1 cellular context compared by ENCODE assay signal in the genomic region with DNA sequence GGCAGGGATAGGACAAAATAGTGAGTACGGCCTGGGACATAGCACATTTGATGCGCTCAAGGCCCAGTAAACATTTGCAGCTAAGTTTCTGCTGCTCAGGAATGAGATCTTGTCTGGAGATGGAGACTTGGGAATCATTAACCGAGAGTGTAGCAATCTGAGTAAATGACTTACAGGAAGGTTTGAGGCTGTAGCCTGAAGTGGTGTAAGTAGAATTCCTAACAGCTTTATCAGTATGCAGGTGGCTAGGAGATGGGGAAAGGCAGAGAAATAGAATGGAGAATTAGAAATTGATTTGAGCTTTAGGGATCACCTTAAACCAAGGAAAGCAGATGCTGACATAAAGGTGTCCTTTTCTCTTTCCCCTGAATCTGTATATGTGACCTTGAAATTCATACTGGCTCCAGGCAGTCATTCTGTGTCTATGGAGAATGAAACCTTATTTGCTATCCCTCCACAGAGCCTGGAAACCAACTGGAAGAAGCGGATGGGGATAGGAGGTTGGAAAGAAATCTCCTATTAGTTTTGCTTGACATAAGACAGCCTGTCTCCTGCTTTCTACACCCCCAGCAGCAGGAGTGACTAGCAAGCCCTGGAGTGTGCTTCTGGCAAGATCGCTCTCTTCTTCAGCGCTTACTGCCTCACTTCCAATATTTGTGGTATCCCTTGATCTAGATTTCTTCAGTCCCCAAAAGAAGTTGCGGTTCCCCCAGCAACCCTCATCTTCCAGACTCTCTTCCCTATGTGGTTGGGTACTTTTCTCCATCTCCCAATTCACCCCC.
TF ChIP-seq lines count a peak whose summit lies in the region.

No MANE protein-coding gene starts in this region.

TF ChIP-seq in A549, 52 proteins besides CTCF, POLR2A, EP300 and RAD21 (continued from another document):
- TF ChIP-seq, protein P1, sequence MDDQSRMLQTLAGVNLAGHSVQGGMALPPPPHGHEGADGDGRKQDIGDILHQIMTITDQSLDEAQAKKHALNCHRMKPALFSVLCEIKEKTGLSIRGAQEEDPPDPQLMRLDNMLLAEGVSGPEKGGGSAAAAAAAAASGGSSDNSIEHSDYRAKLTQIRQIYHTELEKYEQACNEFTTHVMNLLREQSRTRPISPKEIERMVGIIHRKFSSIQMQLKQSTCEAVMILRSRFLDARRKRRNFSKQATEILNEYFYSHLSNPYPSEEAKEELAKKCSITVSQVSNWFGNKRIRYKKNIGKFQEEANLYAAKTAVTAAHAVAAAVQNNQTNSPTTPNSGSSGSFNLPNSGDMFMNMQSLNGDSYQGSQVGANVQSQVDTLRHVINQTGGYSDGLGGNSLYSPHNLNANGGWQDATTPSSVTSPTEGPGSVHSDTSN (IDR thresholded peaks at IDR 0.05): peak; percentile 69; the same call in 1 of the 2 replicates
- TF ChIP-seq MAZ (IDR thresholded peaks at IDR 0.05; ENCODE audit: borderline replicate concordance, low read depth, low read length): no peak
- no peak for TF ChIP-seq CHD4 (IDR thresholded peaks at IDR 0.05; ENCODE audit: borderline replicate concordance)
- TF ChIP-seq ZC3H11A (IDR thresholded peaks at IDR 0.05): no peak
- TF ChIP-seq CEBPB (IDR thresholded peaks at IDR 0.05): peak; percentile 94 to 99
- peak; percentile 31; the same call in 1 of the 2 replicates for TF ChIP-seq FOSL2 (IDR thresholded peaks at IDR 0.05)
- peak; percentile 80 for TF ChIP-seq FOSL2 (CRISPR knock-in tag; IDR thresholded peaks at IDR 0.05)
- TF ChIP-seq JUNB (IDR thresholded peaks at IDR 0.05): peak; percentile 79
- no peak for TF ChIP-seq FOXS1 (CRISPR knock-in tag; IDR thresholded peaks at IDR 0.05)
- TF ChIP-seq, protein P2, sequence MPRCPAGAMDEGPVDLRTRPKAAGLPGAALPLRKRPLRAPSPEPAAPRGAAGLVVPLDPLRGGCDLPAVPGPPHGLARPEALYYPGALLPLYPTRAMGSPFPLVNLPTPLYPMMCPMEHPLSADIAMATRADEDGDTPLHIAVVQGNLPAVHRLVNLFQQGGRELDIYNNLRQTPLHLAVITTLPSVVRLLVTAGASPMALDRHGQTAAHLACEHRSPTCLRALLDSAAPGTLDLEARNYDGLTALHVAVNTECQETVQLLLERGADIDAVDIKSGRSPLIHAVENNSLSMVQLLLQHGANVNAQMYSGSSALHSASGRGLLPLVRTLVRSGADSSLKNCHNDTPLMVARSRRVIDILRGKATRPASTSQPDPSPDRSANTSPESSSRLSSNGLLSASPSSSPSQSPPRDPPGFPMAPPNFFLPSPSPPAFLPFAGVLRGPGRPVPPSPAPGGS (IDR thresholded peaks at IDR 0.05): 0 out of 3 replicates have a peak, but pooled peaks have one; percentile 18
- TF ChIP-seq GATA3 (IDR thresholded peaks at IDR 0.05; ENCODE audit: borderline replicate concordance): peak; percentile 89
- TF ChIP-seq RNF2 (IDR thresholded peaks at IDR 0.05; ENCODE audit: borderline replicate concordance, low read depth): no peak
- no peak for TF ChIP-seq TP53 (CRISPR knock-in tag; IDR thresholded peaks at IDR 0.05)
- TF ChIP-seq, protein P3, sequence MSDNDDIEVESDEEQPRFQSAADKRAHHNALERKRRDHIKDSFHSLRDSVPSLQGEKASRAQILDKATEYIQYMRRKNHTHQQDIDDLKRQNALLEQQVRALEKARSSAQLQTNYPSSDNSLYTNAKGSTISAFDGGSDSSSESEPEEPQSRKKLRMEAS (IDR thresholded peaks at IDR 0.05): peak; percentile 76
- TF ChIP-seq SMC3 (IDR thresholded peaks at IDR 0.05): peak; percentile 46; the same call in 1 of the 3 replicates
- TF ChIP-seq, protein P4, sequence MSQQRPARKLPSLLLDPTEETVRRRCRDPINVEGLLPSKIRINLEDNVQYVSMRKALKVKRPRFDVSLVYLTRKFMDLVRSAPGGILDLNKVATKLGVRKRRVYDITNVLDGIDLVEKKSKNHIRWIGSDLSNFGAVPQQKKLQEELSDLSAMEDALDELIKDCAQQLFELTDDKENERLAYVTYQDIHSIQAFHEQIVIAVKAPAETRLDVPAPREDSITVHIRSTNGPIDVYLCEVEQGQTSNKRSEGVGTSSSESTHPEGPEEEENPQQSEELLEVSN (IDR thresholded peaks at IDR 0.05; ENCODE audit: borderline replicate concordance, low read depth): no peak
- no peak for TF ChIP-seq ESRRA (IDR thresholded peaks at IDR 0.05; ENCODE audit: borderline replicate concordance, low read length)
- no peak for TF ChIP-seq BHLHE40 (IDR thresholded peaks at IDR 0.05; ENCODE audit: low read depth, low read length)
- no peak for TF ChIP-seq CBX2 (IDR thresholded peaks at IDR 0.05; ENCODE audit: borderline replicate concordance, low read depth)
- TF ChIP-seq MYC (IDR thresholded peaks at IDR 0.05; ENCODE audit: borderline replicate concordance, low read length): no peak
- TF ChIP-seq CHD2 (IDR thresholded peaks at IDR 0.05; ENCODE audit: low read length, partially characterized antibody): no peak
- no peak for TF ChIP-seq KDM5A (IDR thresholded peaks at IDR 0.05)
- TF ChIP-seq RFX5 (IDR thresholded peaks at IDR 0.05): no peak
- peak in 1 of 2 experiments; percentile 79; a peak in 4 of 5 replicates for TF ChIP-seq JUN (IDR thresholded peaks at IDR 0.05)
- no peak for TF ChIP-seq PHF8 (IDR thresholded peaks at IDR 0.05; ENCODE audit: borderline replicate concordance, low read depth)
- TF ChIP-seq, protein P5, sequence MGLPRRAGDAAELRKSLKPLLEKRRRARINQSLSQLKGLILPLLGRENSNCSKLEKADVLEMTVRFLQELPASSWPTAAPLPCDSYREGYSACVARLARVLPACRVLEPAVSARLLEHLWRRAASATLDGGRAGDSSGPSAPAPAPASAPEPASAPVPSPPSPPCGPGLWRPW (IDR thresholded peaks at IDR 0.05): peak; percentile 52
